8 cellular contexts compared by ENCODE assay signal in the genomic region with DNA sequence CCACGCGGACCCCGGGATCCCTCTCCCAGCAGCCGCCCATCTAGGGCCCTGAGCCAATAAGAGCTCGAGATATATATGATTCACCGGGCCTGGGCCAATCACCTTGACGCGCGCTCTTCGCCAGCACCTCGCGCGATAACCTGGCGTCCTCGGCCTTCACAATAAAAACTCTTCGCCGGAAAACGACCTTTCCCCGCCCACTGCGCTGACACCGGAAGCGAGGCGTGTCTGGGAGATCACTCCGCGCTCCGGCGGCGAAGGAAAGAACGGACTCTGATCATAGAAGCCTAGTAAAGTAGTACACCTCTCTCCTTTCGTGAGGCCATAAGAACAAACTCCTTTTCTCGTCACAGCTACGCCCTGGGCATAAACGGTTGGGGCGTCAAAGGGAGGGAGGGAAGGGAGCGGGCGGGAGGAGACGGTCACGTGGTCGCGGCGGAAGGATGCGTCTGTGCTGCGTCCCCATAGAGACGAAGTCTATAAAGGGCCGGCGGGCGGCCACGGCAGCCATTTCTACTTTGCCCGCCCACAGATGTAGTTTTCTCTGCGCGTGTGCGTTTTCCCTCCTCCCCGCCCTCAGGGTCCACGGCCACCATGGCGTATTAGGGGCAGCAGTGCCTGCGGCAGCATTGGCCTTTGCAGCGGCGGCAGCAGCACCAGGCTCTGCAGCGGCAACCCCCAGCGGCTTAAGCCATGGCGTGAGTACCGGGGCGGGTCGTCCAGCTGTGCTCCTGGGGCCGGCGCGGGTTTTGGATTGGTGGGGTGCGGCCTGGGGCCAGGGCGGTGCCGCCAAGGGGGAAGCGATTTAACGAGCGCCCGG. TPM values are rescaled to one million over a fixed set of nuclear protein-coding genes. Genes with fewer than 3 reads are reported as not detected.
DNase-seq lines count a peak whose midpoint lies in the region; ATAC-seq lines count a peak whose summit lies in the region.

A gene with protein sequence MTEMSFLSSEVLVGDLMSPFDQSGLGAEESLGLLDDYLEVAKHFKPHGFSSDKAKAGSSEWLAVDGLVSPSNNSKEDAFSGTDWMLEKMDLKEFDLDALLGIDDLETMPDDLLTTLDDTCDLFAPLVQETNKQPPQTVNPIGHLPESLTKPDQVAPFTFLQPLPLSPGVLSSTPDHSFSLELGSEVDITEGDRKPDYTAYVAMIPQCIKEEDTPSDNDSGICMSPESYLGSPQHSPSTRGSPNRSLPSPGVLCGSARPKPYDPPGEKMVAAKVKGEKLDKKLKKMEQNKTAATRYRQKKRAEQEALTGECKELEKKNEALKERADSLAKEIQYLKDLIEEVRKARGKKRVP (plus strand): TSS at position 509 of the 820 bp plus-strand sequence. CDS start 884 bp downstream, outside the sequence.

- H3K9me3 Mint-ChIP-seq in activated naive CD4-positive, alpha-beta T cell treated with anti-CD3 and anti-CD28 coated beads, Interleukin-2, amount 50 U/mL, for 72 hours, result no peaks in the 10 kb centered on the region

- H3K4me3 ChIP-seq in GM08714 (ENCODE audit: low read length), result peak within 1 kb of the TSS; percentile 86

- H3K27ac Mint-ChIP-seq in activated naive CD4-positive, alpha-beta T cell treated with anti-CD3 and anti-CD28 coated beads, Interleukin-2, amount 50 U/mL, for 72 hours, result peak within 1 kb of the TSS; percentile 97 to 100

- peak; percentile 99 for DNase-seq in NCI-H1092 treated with DMSO at 0.1 percent for 48 hours (lab: John Stamatoyannopoulos, UW)
- DNase-seq in SKM-1 (lab: John Stamatoyannopoulos, UW; ENCODE audit: unreplicated experiment), result peak; percentile 94
- DNase-seq in activated naive CD4-positive, alpha-beta T cell treated with anti-CD3 and anti-CD28 coated beads, Interleukin-2, amount 50 U/mL, for 72 hours (ENCODE audit: low spot score in 2 of 2), result peak; percentile 92 to 99
- DNase-seq in globus pallidus (ENCODE audit: low spot score), result peak; percentile 89
- peak; percentile 91 for DNase-seq in occipital lobe (lab: John Stamatoyannopoulos, UW)

- H3K27ac ChIP-seq in temporal lobe (ENCODE audit: low read depth, low read length), result peak within 1 kb of the TSS; percentile 98

- peak; percentile 72 for ATAC-seq in HG02610 (IDR thresholded peaks at IDR 0.05; ENCODE audit: unreplicated experiment)
- peak; percentile 88 to 90 for ATAC-seq in activated naive CD4-positive, alpha-beta T cell treated with anti-CD3 and anti-CD28 coated beads, Interleukin-2, amount 50 U/mL, for 72 hours

- H3K36me3 Mint-ChIP-seq in activated naive CD4-positive, alpha-beta T cell treated with anti-CD3 and anti-CD28 coated beads, Interleukin-2, amount 50 U/mL, for 72 hours, result peaks cover 42 to 60% of the 10 kb centered on the region in 2 donors

RNA-seq across cellular contexts. Expression of the gene that starts here (rescaled TPM):
- 100 to 1,000 TPM; 460 to 506 TPM for total RNA-seq in activated naive CD4-positive, alpha-beta T cell treated with anti-CD3 and anti-CD28 coated beads, Interleukin-2, amount 50 U/mL, for 72 hours
- total RNA-seq in occipital lobe (90.3 TPM), temporal lobe (72.0 TPM)

Comparison
In these comparisons a context has a peak if more than half of its experiments do, and no peak if none do; other contexts are left out.
1. Peak in every context shown above with its lines: DNase-seq, ATAC-seq, H3K4me3 ChIP-seq and H3K27ac ChIP-seq.